Comparison of ENCODE assay signal across 9 cellular contexts in the genomic region with DNA sequence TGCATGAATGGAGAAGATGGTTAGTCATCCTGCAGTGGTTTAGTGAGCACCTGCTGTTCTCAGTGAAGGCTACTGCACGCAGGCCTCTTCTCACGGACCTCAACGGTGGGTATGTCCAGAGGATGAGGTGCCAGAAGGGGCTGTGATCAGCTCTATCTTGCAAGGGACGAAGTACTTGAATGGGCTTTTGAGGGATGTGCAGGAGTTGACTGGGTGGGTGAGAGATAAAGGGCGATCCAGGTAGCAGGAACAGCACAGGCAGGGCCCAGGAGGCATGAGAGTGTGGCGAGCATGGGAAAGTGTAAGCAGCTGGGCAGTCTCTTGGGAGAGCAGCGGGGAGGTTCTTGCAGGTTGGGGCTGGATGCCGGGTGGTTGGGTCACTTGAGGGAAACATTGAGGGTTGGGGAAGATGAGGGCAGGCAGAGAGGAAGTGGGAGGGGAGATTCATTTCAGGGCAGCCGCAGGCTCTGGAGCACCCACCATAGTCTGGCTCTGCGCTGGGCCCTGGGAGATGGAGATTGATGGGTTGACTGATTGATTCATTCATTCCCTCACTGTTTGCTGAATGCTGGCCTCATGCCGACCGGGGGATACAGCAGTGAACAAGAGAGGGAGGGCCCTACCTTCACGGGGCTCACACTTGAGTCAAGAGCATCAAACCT.
DNase-seq lines count a peak whose midpoint lies in the region; ATAC-seq, FAIRE-seq and TF ChIP-seq lines count a peak whose summit lies in the region.
"Had no signal": no experiment of that assay in that cellular context is flagged by ENCODE, and none has a peak within 500 bp of the region (broad histone marks: within the 10 kb centered on the region; RNA-seq: fewer than 3 reads in every experiment).

No MANE protein-coding gene starts in this region.

- 79% methylated on average over 13 of the region's 13 CpGs for WGBS in SK-N-SH (ENCODE audit: low lambda C conversion rate)

- DNase-seq in GM19239 (ENCODE audit: insufficient read length, low spot score) (peak; percentile 84), SK-N-SH (no peak), NCI-H187 treated with DMSO at 0.1 percent for 48 hours (lab: John Stamatoyannopoulos, UW) (no peak), NCI-H774 (lab: John Stamatoyannopoulos, UW) (no peak)
- DNase-seq in activated T-cell treated with anti-CD3 and anti-CD28 coated beads, Interleukin-2, amount 50 U/mL, for 4 hours = no peak
- no peak for DNase-seq in stimulated activated CD4-positive, alpha-beta T cell treated with anti-CD3 and anti-CD28 coated beads, Interleukin-12 subunit alpha, Interleukin-12 subunit beta, amount 100 ng/mL, for 4 hours

- no peaks in the 10 kb centered on the region for H3K27me3 ChIP-seq in BLaER1
- H3K27me3 ChIP-seq in SK-N-SH (ENCODE audit: insufficient read depth) = no peaks in the 10 kb centered on the region

- H3K9ac ChIP-seq in BLaER1 (peak overlapping the region; percentile 60; the same call in 1 of the 2 replicates), SK-N-SH (no peak overlapping the region)

- no peak overlapping the region for H3K4me3 Mint-ChIP-seq in activated T-cell treated with anti-CD3 and anti-CD28 coated beads, Interleukin-2, amount 50 U/mL, for 4 hours

- H3K9me3 Mint-ChIP-seq in activated T-cell treated with anti-CD3 and anti-CD28 coated beads, Interleukin-2, amount 50 U/mL, for 4 hours = no peaks in the 10 kb centered on the region

- H3K4me3 ChIP-seq in BLaER1 (peak overlapping the region; percentile 17; the same call in 1 of the 2 replicates), SK-N-SH (ENCODE audit: low read depth in 2 of 2, low read length in 1 of 2) (no peak overlapping the region)

- no peaks in the 10 kb centered on the region for H3K36me3 Mint-ChIP-seq in activated T-cell treated with anti-CD3 and anti-CD28 coated beads, Interleukin-2, amount 50 U/mL, for 4 hours (ENCODE audit: insufficient read depth)

- no peak for TF ChIP-seq RAD21 in SK-N-SH (IDR thresholded peaks at IDR 0.05; ENCODE audit: low read length)

- H3K4me1 Mint-ChIP-seq in activated T-cell treated with anti-CD3 and anti-CD28 coated beads, Interleukin-2, amount 50 U/mL, for 4 hours (ENCODE audit: low read depth) = no peaks in the 10 kb centered on the region

- peak overlapping the region; percentile 97 for H3K4me2 ChIP-seq in BLaER1
- H3K4me2 ChIP-seq in SK-N-SH = peak overlapping the region; percentile 34; the same call in 1 of the 2 replicates

- H3K9me2 ChIP-seq in SK-N-SH = no peaks in the 10 kb centered on the region

- CTCF ChIA-PET in SK-N-SH (lab: Yijun Ruan, JAX) = interaction anchor here (1.2 kb wide), 2 partner anchors 18 to 19 kb away, joined by 3 to 4 read pairs; no protein-coding TSS in a partner anchor

- H3K27ac ChIP-seq in BLaER1 = peak overlapping the region; percentile 62
- no peak overlapping the region; a peak in 1 of 4 replicates for H3K27ac ChIP-seq in SK-N-SH (ENCODE audit: low read depth in 2 of 2, low read length in 1 of 2)
- H3K27ac ChIP-seq: VCaP had no signal

- H3K4me1 ChIP-seq in BLaER1 (peaks cover 100% of the 10 kb centered on the region), SK-N-SH (ENCODE audit: control insufficient read depth in 1 of 2, insufficient read depth in 2 of 2, low read depth in 1 of 2, low read length in 1 of 2) (peaks cover 9 to 52% of the 10 kb centered on the region in 2 experiments; a peak in 2 of 4 replicates)

- H2AFZ ChIP-seq in SK-N-SH (ENCODE audit: low read depth) = no peak overlapping the region

- TF ChIP-seq EP300 in SK-N-SH (IDR thresholded peaks at IDR 0.05; ENCODE audit: borderline replicate concordance in 1 of 2, low read depth in 1 of 2, low read length in 1 of 2) = no peak

- no peaks in the 10 kb centered on the region for H3F3A ChIP-seq in SK-N-SH (replicated peaks; ENCODE audit: insufficient read depth)

- peak; percentile 99 for FAIRE-seq in GM19239 (lab: Jason Lieb, UNC)

- no peak for TF ChIP-seq CTCF in SK-N-SH (IDR thresholded peaks at IDR 0.05)

- H3K27me3 Mint-ChIP-seq in activated T-cell treated with anti-CD3 and anti-CD28 coated beads, Interleukin-2, amount 50 U/mL, for 4 hours (ENCODE audit: low read depth) = peaks cover 13% of the 10 kb centered on the region

- H3K9me3 ChIP-seq in BLaER1 (no peaks in the 10 kb centered on the region), SK-N-SH (no peaks in the 10 kb centered on the region)

- no peaks in the 10 kb centered on the region for H3K36me3 ChIP-seq in BLaER1
- H3K36me3 ChIP-seq in SK-N-SH (replicated peaks in 1 of 2; ENCODE audit: control insufficient read depth in 1 of 2, insufficient read depth in 2 of 2, low read length in 1 of 2) = no peaks in the 10 kb centered on the region

- H3K79me2 ChIP-seq in SK-N-SH (ENCODE audit: insufficient read depth) = peaks cover 4% of the 10 kb centered on the region

- POLR2A ChIA-PET in SK-N-SH (lab: Yijun Ruan, JAX) = interaction anchor here (0.6 kb wide), 1 partner anchor 12 kb away, joined by 3 read pairs; no protein-coding TSS in a partner anchor

- peak; percentile 70 for ATAC-seq in HG03060 (IDR thresholded peaks at IDR 0.05; ENCODE audit: low read depth, unreplicated experiment)
- ATAC-seq in activated T-cell treated with anti-CD3 and anti-CD28 coated beads, Interleukin-2, amount 50 U/mL, for 4 hours = no peak

- H4K20me1 ChIP-seq in BLaER1 (peaks cover 6% of the 10 kb centered on the region), SK-N-SH (ENCODE audit: insufficient read depth) (0 out of 2 replicates have a peak, but pooled peaks cover 4% of the 10 kb centered on the region)

TF ChIP-seq in SK-N-SH, 30 proteins besides CTCF, POLR2A, EP300 and RAD21:
- TF ChIP-seq, protein P1, sequence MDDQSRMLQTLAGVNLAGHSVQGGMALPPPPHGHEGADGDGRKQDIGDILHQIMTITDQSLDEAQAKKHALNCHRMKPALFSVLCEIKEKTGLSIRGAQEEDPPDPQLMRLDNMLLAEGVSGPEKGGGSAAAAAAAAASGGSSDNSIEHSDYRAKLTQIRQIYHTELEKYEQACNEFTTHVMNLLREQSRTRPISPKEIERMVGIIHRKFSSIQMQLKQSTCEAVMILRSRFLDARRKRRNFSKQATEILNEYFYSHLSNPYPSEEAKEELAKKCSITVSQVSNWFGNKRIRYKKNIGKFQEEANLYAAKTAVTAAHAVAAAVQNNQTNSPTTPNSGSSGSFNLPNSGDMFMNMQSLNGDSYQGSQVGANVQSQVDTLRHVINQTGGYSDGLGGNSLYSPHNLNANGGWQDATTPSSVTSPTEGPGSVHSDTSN (IDR thresholded peaks at IDR 0.05) = peak; percentile 31; the same call in 1 of the 2 replicates
- TF ChIP-seq TAF1 (IDR thresholded peaks at IDR 0.05; ENCODE audit: borderline replicate concordance, low read depth, low read length) (no peak), GATA2 (CRISPR knock-in tag; IDR thresholded peaks at IDR 0.05) (no peak), GABPA (IDR thresholded peaks at IDR 0.05; ENCODE audit: low read depth) (no peak), RCOR1 (IDR thresholded peaks at IDR 0.05; ENCODE audit: low read length) (no peak), CHD2 (IDR thresholded peaks at IDR 0.05; ENCODE audit: low read length, partially characterized antibody) (no peak), SMC3 (IDR thresholded peaks at IDR 0.05; ENCODE audit: low read depth, low read length) (no peak)
- TF ChIP-seq, protein P2, sequence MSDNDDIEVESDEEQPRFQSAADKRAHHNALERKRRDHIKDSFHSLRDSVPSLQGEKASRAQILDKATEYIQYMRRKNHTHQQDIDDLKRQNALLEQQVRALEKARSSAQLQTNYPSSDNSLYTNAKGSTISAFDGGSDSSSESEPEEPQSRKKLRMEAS (IDR thresholded peaks at IDR 0.05; ENCODE audit: low read depth) = no peak
- TF ChIP-seq, protein P3, sequence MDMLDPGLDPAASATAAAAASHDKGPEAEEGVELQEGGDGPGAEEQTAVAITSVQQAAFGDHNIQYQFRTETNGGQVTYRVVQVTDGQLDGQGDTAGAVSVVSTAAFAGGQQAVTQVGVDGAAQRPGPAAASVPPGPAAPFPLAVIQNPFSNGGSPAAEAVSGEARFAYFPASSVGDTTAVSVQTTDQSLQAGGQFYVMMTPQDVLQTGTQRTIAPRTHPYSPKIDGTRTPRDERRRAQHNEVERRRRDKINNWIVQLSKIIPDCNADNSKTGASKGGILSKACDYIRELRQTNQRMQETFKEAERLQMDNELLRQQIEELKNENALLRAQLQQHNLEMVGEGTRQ (IDR thresholded peaks at IDR 0.05; ENCODE audit: borderline replicate concordance, low read depth, low read length) = no peak
TF ChIP-seq in SK-N-SH: peak in this region for 1.
